8 cellular contexts compared by ENCODE assay signal in the genomic region with DNA sequence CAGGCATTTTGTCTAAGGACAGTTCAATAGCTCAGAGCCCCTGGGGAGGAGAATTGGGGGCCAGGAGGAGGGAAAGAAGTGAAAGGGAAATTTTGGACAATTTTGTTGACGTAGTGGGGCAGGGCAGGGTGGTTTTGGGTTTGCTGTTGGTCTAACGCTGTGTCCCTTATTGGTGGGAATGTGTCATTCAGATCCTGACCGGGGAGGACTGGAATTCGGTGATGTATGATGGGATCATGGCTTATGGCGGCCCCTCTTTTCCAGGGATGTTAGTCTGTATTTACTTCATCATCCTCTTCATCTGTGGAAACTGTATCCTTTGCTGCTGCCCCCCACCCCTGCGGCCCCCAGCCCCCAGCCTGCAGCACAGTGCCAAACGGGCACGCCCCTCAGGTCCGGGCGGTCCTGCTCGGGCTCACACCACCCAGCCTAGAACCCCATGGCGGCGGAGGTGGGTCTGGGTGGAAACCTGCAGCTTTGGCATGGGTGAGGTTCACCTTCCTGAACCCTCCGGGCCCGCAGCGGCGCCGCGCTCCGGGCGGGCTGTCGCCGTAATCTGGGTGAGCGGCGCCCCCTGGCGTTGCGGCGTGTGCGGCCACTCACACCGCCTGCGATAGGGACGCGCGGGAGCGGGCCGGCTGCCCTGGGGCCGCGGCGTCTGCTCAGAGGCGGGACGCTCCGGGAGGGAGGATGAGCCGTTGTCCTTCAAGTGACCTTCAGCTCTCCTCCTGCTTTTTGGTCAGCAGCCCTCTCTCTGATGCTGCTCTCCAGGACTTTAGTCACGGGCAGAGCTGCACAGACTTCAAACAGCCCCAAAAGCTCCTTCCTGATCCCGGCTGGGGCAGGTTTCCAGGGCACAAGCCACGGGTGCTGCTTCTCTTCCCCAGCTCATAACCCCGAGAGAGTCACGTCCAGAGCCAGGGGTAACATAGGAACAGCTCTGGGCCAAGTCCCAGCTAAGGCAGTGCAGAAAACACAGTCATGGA.
DNase-seq lines count a peak whose midpoint lies in the region; ATAC-seq and TF ChIP-seq lines count a peak whose summit lies in the region.

No MANE protein-coding gene starts in this region.

- no peaks in the 10 kb centered on the region for H3K9me3 Mint-ChIP-seq in CD4-positive, CD25-positive, alpha-beta regulatory T cell
- no peaks in the 10 kb centered on the region for H3K9me3 Mint-ChIP-seq in HFFc6
- H3K9me3 Mint-ChIP-seq in activated naive CD8-positive, alpha-beta T cell treated with anti-CD3 and anti-CD28 coated beads for 36 hours, result no peaks in the 10 kb centered on the region

- no peak overlapping the region for H3K27ac ChIP-seq in CD4-positive, CD25-positive, alpha-beta regulatory T cell (ENCODE audit: insufficient read depth, low read length, poor library complexity, severe bottlenecking)

- H3K4me1 Mint-ChIP-seq in CD4-positive, CD25-positive, alpha-beta regulatory T cell, result no peaks in the 10 kb centered on the region
- peaks cover 8% of the 10 kb centered on the region for H3K4me1 Mint-ChIP-seq in HFFc6 (ENCODE audit: low read depth)
- H3K4me1 Mint-ChIP-seq in activated naive CD8-positive, alpha-beta T cell treated with anti-CD3 and anti-CD28 coated beads for 36 hours, result peaks cover 2% of the 10 kb centered on the region

- no peak overlapping the region for H3K27ac Mint-ChIP-seq in CD4-positive, CD25-positive, alpha-beta regulatory T cell
- no peak overlapping the region for H3K27ac Mint-ChIP-seq in HFFc6
- no peak overlapping the region for H3K27ac Mint-ChIP-seq in activated naive CD8-positive, alpha-beta T cell treated with anti-CD3 and anti-CD28 coated beads for 36 hours

- peak; percentile 96 for TF ChIP-seq CTCF in HFFc6 (IDR thresholded peaks at IDR 0.05)

- H3K36me3 Mint-ChIP-seq in CD4-positive, CD25-positive, alpha-beta regulatory T cell, result no peaks in the 10 kb centered on the region
- H3K36me3 Mint-ChIP-seq in HFFc6 (ENCODE audit: low read depth), result no peaks in the 10 kb centered on the region
- H3K36me3 Mint-ChIP-seq in activated naive CD8-positive, alpha-beta T cell treated with anti-CD3 and anti-CD28 coated beads for 36 hours, result no peaks in the 10 kb centered on the region

- peaks cover 26% of the 10 kb centered on the region for H3K27me3 Mint-ChIP-seq in CD4-positive, CD25-positive, alpha-beta regulatory T cell
- H3K27me3 Mint-ChIP-seq in HFFc6 (ENCODE audit: insufficient read depth), result peaks cover 1% of the 10 kb centered on the region; the same call in 1 of the 2 replicates
- H3K27me3 Mint-ChIP-seq in activated naive CD8-positive, alpha-beta T cell treated with anti-CD3 and anti-CD28 coated beads for 36 hours, result peaks cover 44% of the 10 kb centered on the region

- peaks cover 8% of the 10 kb centered on the region for H3K27me3 ChIP-seq in CD4-positive, CD25-positive, alpha-beta regulatory T cell (ENCODE audit: control insufficient read depth, insufficient read depth, low read length)

- peak in 1 of 2 donors; percentile 24 for ATAC-seq in CD4-positive, CD25-positive, alpha-beta regulatory T cell (ENCODE audit: low read depth in 2 of 2)
- ATAC-seq in Right ventricle myocardium superior (ENCODE audit: poor library complexity), result peak; percentile 91
- ATAC-seq in GM19023 (IDR thresholded peaks at IDR 0.05; ENCODE audit: unreplicated experiment), result no peak
- ATAC-seq in HG03159 (IDR thresholded peaks at IDR 0.05; ENCODE audit: unreplicated experiment), result no peak

- H3K9me3 ChIP-seq in CD4-positive, CD25-positive, alpha-beta regulatory T cell (ENCODE audit: control insufficient read depth in 2 of 2, low read length in 2 of 2), result no peaks in the 10 kb centered on the region

- peaks cover 6% of the 10 kb centered on the region for H3K4me1 ChIP-seq in CD4-positive, CD25-positive, alpha-beta regulatory T cell (ENCODE audit: control insufficient read depth, insufficient read depth, low read length, poor library complexity, severe bottlenecking)

- intact Hi-C loops in Right ventricle myocardium superior (cut with DNase I), result loop anchor here (5.0 to 10.0 kb wide), 2 partner anchors 356 to 528 kb away; a partner anchor contains a TSS

- no peak overlapping the region for H3K4me3 ChIP-seq in CD4-positive, CD25-positive, alpha-beta regulatory T cell (ENCODE audit: low read depth, low read length)

- H3K4me3 Mint-ChIP-seq in CD4-positive, CD25-positive, alpha-beta regulatory T cell, result peak overlapping the region in 1 of 4 donors; percentile 6
- peak overlapping the region; percentile 32; the same call in 1 of the 2 replicates for H3K4me3 Mint-ChIP-seq in HFFc6
- H3K4me3 Mint-ChIP-seq in activated naive CD8-positive, alpha-beta T cell treated with anti-CD3 and anti-CD28 coated beads for 36 hours, result no peak overlapping the region

- DNase-seq in CD4-positive, CD25-positive, alpha-beta regulatory T cell, result peak; percentile 3 to 53 (median 8)
- peak; percentile 23 for DNase-seq in HFFc6
- DNase-seq in RKO (ENCODE audit: low spot score), result peak; percentile 8
- DNase-seq in activated naive CD8-positive, alpha-beta T cell treated with anti-CD3 and anti-CD28 coated beads for 36 hours, result peak; percentile 70
- peak; percentile 84 for DNase-seq in Right ventricle myocardium superior
- DNase-seq in pons (ENCODE audit: low spot score), result peak; percentile 7

- no peaks in the 10 kb centered on the region for H3K36me3 ChIP-seq in CD4-positive, CD25-positive, alpha-beta regulatory T cell (ENCODE audit: control insufficient read depth, insufficient read depth, low read length)

Comparison
In these comparisons a context has a peak if more than half of its experiments do, and no peak if none do; other contexts are left out.
1. DNase-seq: peak in every context shown above with its lines; median percentile 84 in Right ventricle myocardium superior; 70 in activated naive CD8-positive, alpha-beta T cell treated with anti-CD3 and anti-CD28 coated beads for 36 hours; 23 in HFFc6; 8 in CD4-positive, CD25-positive, alpha-beta regulatory T cell; 8 in RKO; 7 in pons.